In the genomic region with DNA sequence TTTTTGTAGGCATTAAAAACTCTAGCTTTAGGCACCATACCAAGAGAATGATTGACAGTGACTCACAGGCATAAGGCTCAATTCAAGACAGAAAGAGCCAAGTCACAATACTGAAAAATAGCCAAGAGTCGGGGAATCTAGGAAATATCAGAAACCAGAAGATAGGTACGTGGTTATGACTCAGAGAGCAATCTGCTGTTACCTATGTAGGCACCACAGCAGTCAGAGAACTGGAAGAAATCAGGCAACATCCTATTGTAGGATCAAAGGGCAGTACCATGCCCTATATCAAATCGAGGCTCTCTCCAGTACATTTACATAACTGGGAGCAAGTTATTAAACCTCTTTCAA, we compare ENCODE assay signal across 17 cellular contexts. TPM values are rescaled to one million over a fixed set of nuclear protein-coding genes. Genes with fewer than 3 reads are reported as not detected.
DNase-seq lines count a peak whose midpoint lies in the region; ATAC-seq, FAIRE-seq and TF ChIP-seq lines count a peak whose summit lies in the region.
"Had no signal": no experiment of that assay in that cellular context is flagged by ENCODE, and none has a peak within 500 bp of the region (broad histone marks: within the 10 kb centered on the region; RNA-seq: fewer than 3 reads in every experiment).

No MANE protein-coding gene starts in this region.

- H3K79me2 ChIP-seq in PC-9 (ENCODE audit: low read depth) = no peaks in the 10 kb centered on the region

- no peaks in the 10 kb centered on the region for H4K20me1 ChIP-seq in PC-9 (ENCODE audit: insufficient read depth)

- H3K27ac ChIP-seq in PC-9 (no peak overlapping the region), small intestine (ENCODE audit: low read depth in 1 of 2, low read length in 1 of 2) (no peak overlapping the region), SJCRH30 (no peak overlapping the region)
- H3K27ac ChIP-seq: esophagus squamous epithelium, sigmoid colon had no signal

- POLR2A ChIA-PET in PC-9 (lab: Charles Lee; ENCODE audit: unreplicated experiment) = interaction anchor here (0.7 kb wide), 1 partner anchor 58 kb away, joined by 3 read pairs; no protein-coding TSS in a partner anchor

- H2AFZ ChIP-seq in PC-9 = no peak overlapping the region

- H3F3A ChIP-seq in PC-9 (ENCODE audit: insufficient read depth, low read depth) = no peaks in the 10 kb centered on the region

- no peak overlapping the region for H3K4me2 ChIP-seq in PC-9

- ATAC-seq in GM19023 (IDR thresholded peaks at IDR 0.05; ENCODE audit: unreplicated experiment) = no peak
- ATAC-seq: left colon had no signal

- no peaks in the 10 kb centered on the region; the same call in 1 of the 2 replicates for H3K4me1 ChIP-seq in PC-9 (replicated peaks; ENCODE audit: insufficient read depth)
- no peaks in the 10 kb centered on the region for H3K4me1 ChIP-seq in small intestine (ENCODE audit: control insufficient read depth in 2 of 2, insufficient read depth in 1 of 2, low read depth in 1 of 2, low read length in 1 of 2)
- H3K4me1 ChIP-seq in SJCRH30 = no peaks in the 10 kb centered on the region

- BruUV-seq in PC-9 (replicated peaks; lab: Mats Ljungman, UMichigan) = no TSS peak

- FAIRE-seq in small intestine (lab: Jason Lieb, UNC) = no peak

- no peak for TF ChIP-seq CTCF in PC-9 (conservative IDR thresholded peaks at IDR 0.05)
- TF ChIP-seq CTCF in choroid plexus epithelial cell (conservative IDR thresholded peaks at IDR 0.05; ENCODE audit: low read depth, low read length) = no peak

- H3K36me3 ChIP-seq in PC-9 (ENCODE audit: low read depth) (no peaks in the 10 kb centered on the region), small intestine (ENCODE audit: control insufficient read depth in 2 of 2, insufficient read depth in 2 of 2, low read length in 2 of 2) (no peaks in the 10 kb centered on the region), SJCRH30 (no peaks in the 10 kb centered on the region)
- H3K36me3 ChIP-seq: esophagus squamous epithelium, sigmoid colon had no signal

- no peak overlapping the region for H3K4me3 ChIP-seq in PC-9
- H3K4me3 ChIP-seq in choroid plexus epithelial cell (ENCODE audit: low read depth, low read length) = no peak overlapping the region
- H3K4me3 ChIP-seq in small intestine (ENCODE audit: low read depth in 1 of 2, low read length in 2 of 2) = no peak overlapping the region
- H3K4me3 ChIP-seq in SJCRH30 = no peak overlapping the region
- H3K4me3 ChIP-seq: esophagus squamous epithelium, sigmoid colon had no signal

- intact Hi-C loops in PC-9 (cut with micrococcal nuclease; ENCODE audit: unreplicated experiment) = no loop called here

- H3K9me2 ChIP-seq in PC-9 (ENCODE audit: insufficient read depth) = no peaks in the 10 kb centered on the region

- WGBS in small intestine, 3 donors = 12 to 44% (median 25%) methylated on average over 3 of the region's 3 CpGs

- CTCF ChIA-PET in PC-9 (lab: Charles Lee) = no interaction called here

- no peaks in the 10 kb centered on the region for H3K27me3 ChIP-seq in PC-9 (ENCODE audit: insufficient read depth, low read depth)
- no peaks in the 10 kb centered on the region for H3K27me3 ChIP-seq in small intestine (ENCODE audit: control insufficient read depth in 2 of 2, insufficient read depth in 2 of 2, low read length in 2 of 2)
- H3K27me3 ChIP-seq in SJCRH30 = no peaks in the 10 kb centered on the region
- H3K27me3 ChIP-seq: esophagus squamous epithelium, sigmoid colon had no signal

- peak; percentile 12 for DNase-seq in NCI-H146 (lab: John Stamatoyannopoulos, UW)
- no peak for DNase-seq in NCI-H146 treated with DMSO at 0.1 percent for 48 hours (lab: John Stamatoyannopoulos, UW; ENCODE audit: unreplicated experiment)
- DNase-seq in PC-9 = peak; percentile 11 to 65
- DNase-seq in choroid plexus epithelial cell (ENCODE audit: low read depth) = peak; percentile 23
- peak; percentile 53 for DNase-seq in small intestine
- DNase-seq in hippocampal formation (lab: John Stamatoyannopoulos, UW) = no peak
- no peak for DNase-seq in SJCRH30
- DNase-seq: 8988T; activated CD8-positive, alpha-beta memory T cell treated with anti-CD3 and anti-CD28 coated beads for 24 hours; activated effector memory CD4-positive, alpha-beta T cell treated with anti-CD3 and anti-CD28 coated beads, Interleukin-2, amount 50 U/mL, for 16 hours; esophagus squamous epithelium; HFFc6; left colon; NCI-H1105 treated with DMSO at 0.1 percent for 48 hours; sigmoid colon had no signal

- H3K9me3 ChIP-seq in PC-9 (ENCODE audit: insufficient read depth, low read depth) (no peaks in the 10 kb centered on the region), small intestine (ENCODE audit: control insufficient read depth, low read depth) (no peaks in the 10 kb centered on the region), SJCRH30 (replicated peaks) (no peaks in the 10 kb centered on the region)
- H3K9me3 ChIP-seq: esophagus squamous epithelium, sigmoid colon had no signal

RNA-seq across cellular contexts. Expression of gene SUCNR1, which starts 23.2 kb away (rescaled TPM):
- total RNA-seq in PC-9 (2021) = not detected in 2 replicates
- polyA plus RNA-seq in small intestine = under 1 TPM; 0.22 to 0.89 (median 0.27) TPM
- 0.41 and 0.61 TPM in 2 replicates for total RNA-seq in SJCRH30 (2014; rRNA removed; shearing (Covaris generic))
- total RNA-seq: HFFc6 had no signal
- polyA plus RNA-seq: IgD-negative memory B cell had no signal

Comparison
In these comparisons a context has a peak if more than half of its experiments do, and no peak if none do; other contexts are left out.
1. DNase-seq: peak in NCI-H146 (single experiment), PC-9 (2 of 2), choroid plexus epithelial cell (single experiment) and small intestine (single experiment); none in NCI-H146 treated with DMSO at 0.1 percent for 48 hours (single experiment), hippocampal formation (0 of 2) and SJCRH30 (0 of 2).